ENCODE assay signal across 25 cellular contexts in genomic region chr19:29735821-29736220, GRCh38. TPM values are rescaled to one million over a fixed set of nuclear protein-coding genes. Genes with fewer than 3 reads are reported as not detected.
DNase-seq lines count a peak whose midpoint lies in the region; ATAC-seq, FAIRE-seq and TF ChIP-seq lines count a peak whose summit lies in the region.
"Had no signal": no experiment of that assay in that cellular context is flagged by ENCODE, and none has a peak within 500 bp of the region (broad histone marks: within the 10 kb centered on the region; RNA-seq: fewer than 3 reads in every experiment).

No MANE protein-coding gene starts in this region.

- in situ Hi-C loops in mammary epithelial cell (cut with MboI; ENCODE audit: low sequenced_read_pairs in 2 of 2): loop anchor here in 1 of 2 donors (25.0 kb wide), 1 partner anchor 926 kb away; no protein-coding TSS in a partner anchor

- intact Hi-C loops in spleen (cut with DNase I; ENCODE audit: low total_unique reads) (no loop called here), mammary epithelial cell (cut with micrococcal nuclease) (no loop called here)

- FAIRE-seq in A549 (lab: Jason Lieb, UNC) (peak; percentile 18), urothelium cell line (lab: Jason Lieb, UNC) (peak; percentile 87)
- FAIRE-seq: A204.1, D721Med, GM12878, H1 had no signal

- H3K27ac ChIP-seq in A549 (no peak overlapping the region), neuronal stem cell (replicated peaks; ENCODE audit: low read length) (no peak overlapping the region), spleen (no peak overlapping the region), mammary epithelial cell (ENCODE audit: insufficient read depth, low read depth, low read length) (no peak overlapping the region)
- H3K27ac ChIP-seq: 22Rv1; BLaER1 treated with 17β-estradiol and CSF1 and Interleukin-3, amounts not matched to agents 10 nM and 100 nM; GM23248 had no signal

- H3K4me1 ChIP-seq in A549 (0 out of 3 replicates have a peak, but pooled peaks cover 3% of the 10 kb centered on the region), neuronal stem cell (ENCODE audit: control insufficient read depth in 2 of 2, insufficient read depth in 1 of 2, low read depth in 1 of 2, low read length in 2 of 2) (no peaks in the 10 kb centered on the region), spleen (no peaks in the 10 kb centered on the region), mammary epithelial cell (ENCODE audit: insufficient read depth, low read length) (no peaks in the 10 kb centered on the region)
- H3K4me1 ChIP-seq: BE2C; BLaER1 treated with 17β-estradiol and CSF1 and Interleukin-3, amounts not matched to agents 10 nM and 100 nM had no signal

- WGBS in A549 (ENCODE audit: missing lambda C conversion rate): 28% methylated on average over 5 of the region's 5 CpGs
- no CpG with 5 or more reads among the region's 5 CpGs for WGBS in neuronal stem cell (ENCODE audit: extremely low coverage in 2 of 2, insufficient read length in 2 of 2, insufficient replicate concordance in 1 of 2), 2 donors
- 79 to 87% (median 86%) methylated on average over 5 of the region's 5 CpGs for WGBS in spleen, 5 donors
- 62% methylated on average over 5 of the region's 5 CpGs for WGBS in mammary epithelial cell (ENCODE audit: low coverage, missing lambda C conversion rate)

- CTCF ChIA-PET in A549 (lab: Yijun Ruan, JAX): interaction anchor here (1.0 to 19.7 kb wide), 10 partner anchors 8 to 231 kb away, joined by 3 to 362 read pairs (median 9); partner anchors contain the start of gene C19orf12
- CTCF ChIA-PET in mammary epithelial cell (lab: Charles Lee; ENCODE audit: low non-redundant PET): interaction anchor here (0.6 kb wide), 1 partner anchor 1937 kb away, joined by 7 read pairs; no protein-coding TSS in a partner anchor

- H3K23ac ChIP-seq in neuronal stem cell (ENCODE audit: low read depth, low read length, poor library complexity): peak overlapping the region; percentile 46

- TF ChIP-seq EP300 in A549 (IDR thresholded peaks at IDR 0.05): no peak

- DNase-seq in A549 (ENCODE audit: low read depth in 1 of 2, low spot score in 1 of 2): peak in 1 of 2 experiments; percentile 31
- DNase-seq in neuronal stem cell (ENCODE audit: low spot score): no peak
- DNase-seq in spleen: peak; percentile 22
- DNase-seq in urothelium cell line (ENCODE audit: low spot score): no peak
- no peak for DNase-seq in mammary epithelial cell
- DNase-seq in NCI-H345 (lab: John Stamatoyannopoulos, UW): no peak
- DNase-seq: ACHN; AML-193; BE2C; CD4-positive, alpha-beta T cell; CD8-positive, alpha-beta memory T cell; DMS 273 treated with DMSO at 0.1 percent for 48 hours; DMS79; EL; GDM1; GM23248; H7; HCEC 1CT had no signal

- no peak overlapping the region for H2BK12ac ChIP-seq in neuronal stem cell (ENCODE audit: low read length)

- H3K79me2 ChIP-seq in mammary epithelial cell (ENCODE audit: insufficient read depth, low read length): no peaks in the 10 kb centered on the region

- H3K4me3 ChIP-seq in A549 (no peak overlapping the region), neuronal stem cell (ENCODE audit: low read length in 2 of 2) (no peak overlapping the region), spleen (no peak overlapping the region), mammary epithelial cell (replicated peaks in 1 of 3; ENCODE audit: insufficient read depth in 1 of 3, low read depth in 2 of 3, low read length in 3 of 3) (no peak overlapping the region)
- H3K4me3 ChIP-seq: BLaER1 treated with 17β-estradiol and CSF1 and Interleukin-3, amounts not matched to agents 10 nM and 100 nM; GM12878; GM23248 had no signal

- no peak for TF ChIP-seq CTCF in A549 (IDR thresholded peaks at IDR 0.05)
- TF ChIP-seq CTCF in spleen (IDR thresholded peaks at IDR 0.05 in 8 of 11, conservative IDR thresholded peaks at IDR 0.05 in 3 of 11): no peak
- no peak for TF ChIP-seq CTCF in mammary epithelial cell (conservative IDR thresholded peaks at IDR 0.05 in 1 of 2, IDR thresholded peaks at IDR 0.05 in 1 of 2; ENCODE audit: extremely low read depth in 1 of 2, insufficient read depth in 1 of 2, low read depth in 1 of 2, low read length in 2 of 2)

- no peak overlapping the region for H2AFZ ChIP-seq in neuronal stem cell (ENCODE audit: low read length)
- no peak overlapping the region for H2AFZ ChIP-seq in mammary epithelial cell (ENCODE audit: low read depth, low read length)
- H2AFZ ChIP-seq: GM23248 had no signal

- ATAC-seq in A549 (peak in 1 of 2 experiments; percentile 12; a peak in 2 of 6 replicates), GM18502 (IDR thresholded peaks at IDR 0.05; ENCODE audit: poor library complexity, unreplicated experiment) (no peak)
- ATAC-seq: GM12878 had no signal

- no peak for TF ChIP-seq RAD21 in A549 (conservative IDR thresholded peaks at IDR 0.05 in 1 of 2, IDR thresholded peaks at IDR 0.05 in 1 of 2)

- dilution Hi-C loops in mammary epithelial cell (cut with HindIII; ENCODE audit: low sequenced_read_pairs): loop anchor here (10.0 kb wide), 4 partner anchors 189 to 909 kb away; no protein-coding TSS in a partner anchor

- H4K8ac ChIP-seq in neuronal stem cell (ENCODE audit: low read depth, low read length): no peak overlapping the region

- H3K79me1 ChIP-seq in neuronal stem cell (ENCODE audit: low read depth, low read length): no peaks in the 10 kb centered on the region

- H3K4me2 ChIP-seq in A549: no peak overlapping the region
- no peak overlapping the region for H3K4me2 ChIP-seq in neuronal stem cell (ENCODE audit: insufficient read depth, low read length, poor library complexity, severe bottlenecking)
- H3K4me2 ChIP-seq in mammary epithelial cell (ENCODE audit: insufficient read depth, low read depth, low read length): no peak overlapping the region
- H3K4me2 ChIP-seq: BLaER1 treated with 17β-estradiol and CSF1 and Interleukin-3, amounts not matched to agents 10 nM and 100 nM had no signal

- no peak overlapping the region for H2BK5ac ChIP-seq in neuronal stem cell (ENCODE audit: low read length)

- TF ChIP-seq POLR2A in A549 (IDR thresholded peaks at IDR 0.05; ENCODE audit: low read length) (no peak), spleen (IDR thresholded peaks at IDR 0.05) (no peak)

- no peak overlapping the region for H2AK5ac ChIP-seq in neuronal stem cell (ENCODE audit: low read depth, low read length)

- no peak overlapping the region for H3K14ac ChIP-seq in neuronal stem cell (ENCODE audit: low read length)

- H4K20me1 ChIP-seq in mammary epithelial cell (ENCODE audit: insufficient read depth, low read length): no peaks in the 10 kb centered on the region
- H4K20me1 ChIP-seq: BLaER1 treated with 17β-estradiol and CSF1 and Interleukin-3, amounts not matched to agents 10 nM and 100 nM had no signal

- H3K9me3 ChIP-seq in A549 (no peaks in the 10 kb centered on the region), neuronal stem cell (replicated peaks in 1 of 2; ENCODE audit: control insufficient read depth in 2 of 2, insufficient read depth in 1 of 2, low read depth in 1 of 2, low read length in 2 of 2) (no peaks in the 10 kb centered on the region), spleen (no peaks in the 10 kb centered on the region), mammary epithelial cell (replicated peaks; ENCODE audit: insufficient read depth, low read length) (no peaks in the 10 kb centered on the region)
- H3K9me3 ChIP-seq: BE2C; BLaER1 treated with 17β-estradiol and CSF1 and Interleukin-3, amounts not matched to agents 10 nM and 100 nM had no signal

- H3K9ac ChIP-seq in neuronal stem cell (ENCODE audit: low read depth, low read length, poor library complexity) (peak overlapping the region; percentile 56), mammary epithelial cell (ENCODE audit: insufficient read depth, low read length) (no peak overlapping the region)
- H3K9ac ChIP-seq: BLaER1 treated with 17β-estradiol and CSF1 and Interleukin-3, amounts not matched to agents 10 nM and 100 nM; GM23248 had no signal

- no peak overlapping the region for H2BK15ac ChIP-seq in neuronal stem cell (ENCODE audit: low read length)

- H3K27me3 ChIP-seq in neuronal stem cell (ENCODE audit: control insufficient read depth in 3 of 3, insufficient read depth in 3 of 3, low read depth in 1 of 3, low read length in 3 of 3): peaks cover 0 to 41% (median 0%) of the 10 kb centered on the region in 3 experiments
- H3K27me3 ChIP-seq in spleen (replicated peaks in 1 of 7): peaks cover 0 to 35% (median under 1%) of the 10 kb centered on the region in 7 donors
- H3K27me3 ChIP-seq in mammary epithelial cell (ENCODE audit: insufficient read depth, low read length): peaks cover 2% of the 10 kb centered on the region
- H3K27me3 ChIP-seq: BLaER1 treated with 17β-estradiol and CSF1 and Interleukin-3, amounts not matched to agents 10 nM and 100 nM had no signal

- H3K36me3 ChIP-seq in neuronal stem cell (replicated peaks in 1 of 2; ENCODE audit: control insufficient read depth in 2 of 2, insufficient read depth in 2 of 2, low read length in 2 of 2) (no peaks in the 10 kb centered on the region), spleen (no peaks in the 10 kb centered on the region), mammary epithelial cell (ENCODE audit: insufficient read depth, low read length) (no peaks in the 10 kb centered on the region)
- H3K36me3 ChIP-seq: BE2C; BLaER1 treated with 17β-estradiol and CSF1 and Interleukin-3, amounts not matched to agents 10 nM and 100 nM had no signal

- H2BK120ac ChIP-seq in neuronal stem cell (ENCODE audit: low read depth, low read length): no peak overlapping the region

- POLR2A ChIA-PET in A549 (lab: Yijun Ruan, JAX): interaction anchor here (1.4 kb wide), 1 partner anchor 24 kb away, joined by 3 read pairs; no protein-coding TSS in a partner anchor

- no peak overlapping the region for H3K18ac ChIP-seq in neuronal stem cell (ENCODE audit: low read length)

- no TSS peak for BruUV-seq in mammary epithelial cell (replicated peaks; lab: Mats Ljungman, UMichigan)

- H3K4ac ChIP-seq in neuronal stem cell (ENCODE audit: low read length): no peak overlapping the region

- H4K91ac ChIP-seq in neuronal stem cell (ENCODE audit: low read depth, low read length, poor library complexity): peak overlapping the region; percentile 56

RNA-seq across cellular contexts. Expression of gene C19orf12, which starts 20.8 kb away (rescaled TPM):
- polyA plus RNA-seq in A549 (2011; rRNA removed): 33.6 and 34.3 TPM in 2 replicates
- 30.8 and 40.5 TPM in 2 replicates for polyA plus RNA-seq in A549 (2012; cell fraction: cytosol; rRNA removed)
- polyA plus RNA-seq in A549 (2012; cell fraction: nucleus; rRNA removed): 35.7 and 36.4 TPM in 2 replicates
- 35.2 to 36.1 TPM (median 35.2 TPM) in 3 replicates for polyA plus RNA-seq in A549 (2017; fragmentation: RNase III; extraction: RNeasy Plus Mini Kit Qiagen cat#74134 plus additional on column Dnase treatment)
- 11.6 and 15.1 TPM in 2 replicates for polyA minus RNA-seq in A549 (2011; rRNA and poly(A)+ RNA removed)
- 20.8 TPM for polyA plus RNA-seq in neuronal stem cell (2013, experiment 1 of 2)
- 20.7 TPM for polyA plus RNA-seq in neuronal stem cell (2013, experiment 2 of 2)
- 10 to 100 TPM; 24.2 to 36.9 (median 30.2) TPM for total RNA-seq in spleen
- polyA plus RNA-seq in spleen: 10 to 100 TPM; 13.8 to 19.3 (median 13.9) TPM
- total RNA-seq in mammary epithelial cell: 10 to 100 TPM; 19.6 to 24.5 TPM
- polyA plus RNA-seq in mammary epithelial cell: 10.5 TPM
- 11.8 TPM for polyA minus RNA-seq in mammary epithelial cell
